In the genomic region with DNA sequence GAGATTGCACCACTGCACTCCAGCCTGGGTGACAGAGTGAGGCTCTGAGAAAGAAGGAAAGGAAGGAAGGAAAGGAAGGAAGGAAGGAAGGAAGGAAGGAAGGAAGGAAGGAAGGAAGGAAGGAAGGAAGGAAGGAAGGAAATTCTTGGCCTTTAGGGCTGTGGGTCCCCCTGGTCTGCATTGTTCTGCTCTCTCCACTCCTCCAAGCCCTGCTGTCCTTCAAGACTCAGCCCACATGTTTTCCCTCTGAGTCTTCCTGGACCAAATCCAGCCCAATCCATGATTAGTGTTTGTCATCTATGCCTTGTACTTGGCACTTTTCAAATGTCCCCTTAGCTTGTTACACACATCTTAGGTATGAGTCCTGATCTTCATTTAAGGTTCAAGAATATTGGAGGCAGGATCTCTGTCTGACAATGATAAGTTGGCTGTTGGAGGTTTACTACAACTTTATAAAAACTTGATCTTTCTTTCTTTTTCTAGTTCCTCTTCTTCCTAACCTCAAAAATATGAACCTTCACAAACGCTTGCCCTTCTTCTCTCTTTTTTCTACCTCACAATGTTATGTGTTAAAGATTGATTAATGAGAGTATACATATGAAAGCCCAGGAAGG, we compare ENCODE assay signal across 10 cellular contexts. TPM values are rescaled to one million over a fixed set of nuclear protein-coding genes. Genes with fewer than 3 reads are reported as not detected.
DNase-seq lines count a peak whose midpoint lies in the region; ATAC-seq and TF ChIP-seq lines count a peak whose summit lies in the region.
"Had no signal": no experiment of that assay in that cellular context is flagged by ENCODE, and none has a peak within 500 bp of the region (broad histone marks: within the 10 kb centered on the region; RNA-seq: fewer than 3 reads in every experiment).

No MANE protein-coding gene starts in this region.

- peak overlapping the region; percentile 14 for H3K4me3 Mint-ChIP-seq in natural killer cell treated with Interleukin-12 subunit alpha and Interleukin-12 subunit beta and Interleukin-15 and Interleukin-18, amount 100 ng/mL, for 72 hours
- no peak overlapping the region for H3K4me3 Mint-ChIP-seq in natural killer cell
- H3K4me3 Mint-ChIP-seq in activated B cell treated with CpG ODN at 0.5 μM for 24 hours, result no peak overlapping the region

- H3K27me3 Mint-ChIP-seq in natural killer cell treated with Interleukin-12 subunit alpha and Interleukin-12 subunit beta and Interleukin-15 and Interleukin-18, amount 100 ng/mL, for 72 hours, result peaks cover 0 to 3% of the 10 kb centered on the region in 2 donors
- H3K27me3 Mint-ChIP-seq in natural killer cell (ENCODE audit: low read depth in 2 of 2), result peaks cover 3 to 6% of the 10 kb centered on the region in 2 donors
- H3K27me3 Mint-ChIP-seq in activated B cell treated with CpG ODN at 0.5 μM for 24 hours, result no peaks in the 10 kb centered on the region

- TF ChIP-seq POLR2A in testis (IDR thresholded peaks at IDR 0.05), result no peak

- H3K9me3 Mint-ChIP-seq in natural killer cell treated with Interleukin-12 subunit alpha and Interleukin-12 subunit beta and Interleukin-15 and Interleukin-18, amount 100 ng/mL, for 72 hours, result peaks cover 3% of the 10 kb centered on the region
- H3K9me3 Mint-ChIP-seq in natural killer cell (no peaks in the 10 kb centered on the region), activated B cell treated with CpG ODN at 0.5 μM for 24 hours (no peaks in the 10 kb centered on the region)

- H3K27ac Mint-ChIP-seq in natural killer cell treated with Interleukin-12 subunit alpha and Interleukin-12 subunit beta and Interleukin-15 and Interleukin-18, amount 100 ng/mL, for 72 hours, result peak overlapping the region; percentile 67 to 78
- H3K27ac Mint-ChIP-seq in natural killer cell (no peak overlapping the region), activated B cell treated with CpG ODN at 0.5 μM for 24 hours (peak overlapping the region; percentile 61)

- no peak overlapping the region for H3K27ac ChIP-seq in testis
- H3K27ac ChIP-seq: heart right ventricle had no signal

- no peak for ATAC-seq in natural killer cell treated with Interleukin-12 subunit alpha and Interleukin-12 subunit beta and Interleukin-15 and Interleukin-18, amount 100 ng/mL, for 72 hours
- ATAC-seq in natural killer cell (no peak), HG03064 (IDR thresholded peaks at IDR 0.05; ENCODE audit: low read depth, unreplicated experiment) (peak; percentile 20), activated B cell treated with CpG ODN at 0.5 μM for 24 hours (ENCODE audit: low read depth) (no peak)
- ATAC-seq: heart right ventricle had no signal

- 75 to 77% methylated on average over 1 of the region's 1 CpG for WGBS in testis, 2 donors

- no peak for DNase-seq in natural killer cell treated with Interleukin-12 subunit alpha and Interleukin-12 subunit beta and Interleukin-15 and Interleukin-18, amount 100 ng/mL, for 72 hours (ENCODE audit: low spot score)
- DNase-seq in natural killer cell (no peak), activated B cell treated with CpG ODN at 0.5 μM for 24 hours (no peak), testis (peak; percentile 30), C1 segment of cervical spinal cord (lab: John Stamatoyannopoulos, UW) (no peak), NCI-H1092 treated with DMSO at 0.1 percent for 48 hours (lab: John Stamatoyannopoulos, UW) (no peak), hypothalamus (lab: John Stamatoyannopoulos, UW) (no peak)
- DNase-seq: COR-L47, heart right ventricle had no signal

- intact Hi-C loops in natural killer cell (cut with micrococcal nuclease), result no loop called here
- intact Hi-C loops in activated B cell treated with CpG ODN at 0.5 μM for 24 hours (cut with micrococcal nuclease), result loop anchor here (1.0 to 5.0 kb wide), 2 partner anchors 41 to 47 kb away; no protein-coding TSS in a partner anchor
- intact Hi-C loops in testis (cut with DNase I; ENCODE audit: low total_unique reads), result no loop called here

- no peaks in the 10 kb centered on the region for H3K27me3 ChIP-seq in testis

- peaks cover 22% of the 10 kb centered on the region in 2 donors for H3K4me1 Mint-ChIP-seq in natural killer cell treated with Interleukin-12 subunit alpha and Interleukin-12 subunit beta and Interleukin-15 and Interleukin-18, amount 100 ng/mL, for 72 hours (ENCODE audit: low read depth in 2 of 2)
- H3K4me1 Mint-ChIP-seq in natural killer cell (peaks cover 8 to 12% of the 10 kb centered on the region in 2 donors), activated B cell treated with CpG ODN at 0.5 μM for 24 hours (peaks cover 15% of the 10 kb centered on the region)

- no peak for TF ChIP-seq CTCF in natural killer cell (IDR thresholded peaks at IDR 0.05)
- TF ChIP-seq CTCF in activated B cell treated with CpG ODN at 0.5 μM for 24 hours (IDR thresholded peaks at IDR 0.05), result no peak
- TF ChIP-seq CTCF in testis (IDR thresholded peaks at IDR 0.05), result no peak

- no peaks in the 10 kb centered on the region for H3K4me1 ChIP-seq in testis

- CTCF ChIA-PET in activated B cell treated with CpG ODN at 0.5 μM for 24 hours (lab: Charles Lee), result no interaction called here

- no peaks in the 10 kb centered on the region for H3K9me3 ChIP-seq in testis
- H3K9me3 ChIP-seq: heart right ventricle had no signal

- POLR2A ChIA-PET in activated B cell treated with CpG ODN at 0.5 μM for 24 hours (lab: Charles Lee), result interaction anchor here (0.5 to 1.8 kb wide), 3 partner anchors 28 to 48 kb away, joined by 3 to 7 read pairs (median 4); a partner anchor contains a TSS

- no peaks in the 10 kb centered on the region for H3K36me3 ChIP-seq in testis (ENCODE audit: low read depth, missing control alignments)
- H3K36me3 ChIP-seq: heart right ventricle had no signal

- H3K36me3 Mint-ChIP-seq in natural killer cell treated with Interleukin-12 subunit alpha and Interleukin-12 subunit beta and Interleukin-15 and Interleukin-18, amount 100 ng/mL, for 72 hours, result peaks cover 5% of the 10 kb centered on the region
- H3K36me3 Mint-ChIP-seq in natural killer cell (no peaks in the 10 kb centered on the region), activated B cell treated with CpG ODN at 0.5 μM for 24 hours (ENCODE audit: low read depth) (no peaks in the 10 kb centered on the region)

- H3K4me3 ChIP-seq in testis, result no peak overlapping the region
- H3K4me3 ChIP-seq: heart right ventricle had no signal

RNA-seq across cellular contexts. Expression of a gene that starts 48.9 kb away (rescaled TPM):
- 10 to 100 TPM; 66.1 to 92.3 TPM for total RNA-seq in natural killer cell treated with Interleukin-12 subunit alpha and Interleukin-12 subunit beta and Interleukin-15 and Interleukin-18, amount 100 ng/mL, for 72 hours
- 100 to 1,000 TPM in 2 of 3 donors, 10 to 100 TPM in 1; 89.2 to 142 (median 110) TPM for total RNA-seq in natural killer cell
- 55.3 and 68.7 TPM in 2 replicates for total RNA-seq in activated B cell treated with CpG ODN at 0.5 μM for 24 hours
- total RNA-seq in testis, result 100 to 1,000 TPM in 1 of 2 donors, 10 to 100 TPM in 1; 97.6 to 132 TPM
- polyA plus RNA-seq in testis (ENCODE audit: insufficient read depth, low read depth, low replicate concordance), result 130 TPM

Comparison
In these comparisons a context has a peak if more than half of its experiments do, and no peak if none do; other contexts are left out.
1. H3K27ac Mint-ChIP-seq: peak in natural killer cell treated with Interleukin-12 subunit alpha and Interleukin-12 subunit beta and Interleukin-15 and Interleukin-18, amount 100 ng/mL, for 72 hours (2 of 2) and activated B cell treated with CpG ODN at 0.5 μM for 24 hours (single experiment); none in natural killer cell (0 of 2).